1 cellular context compared by ENCODE assay signal in the genomic region with DNA sequence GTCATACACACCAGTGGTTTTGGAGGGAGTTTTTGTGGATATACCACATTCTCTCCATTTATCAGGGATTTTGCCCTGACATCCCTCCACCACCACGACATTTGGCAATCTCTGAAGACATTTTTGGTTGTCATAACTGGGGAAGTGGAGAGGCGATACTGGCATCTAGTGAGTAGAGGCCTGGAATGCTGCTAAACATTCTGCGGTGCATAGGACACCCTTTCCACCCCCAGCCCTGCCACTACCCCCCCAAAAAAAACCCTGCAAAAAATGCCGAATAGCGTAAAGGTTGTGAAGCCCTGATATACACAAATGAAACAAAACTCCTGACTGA.
TF ChIP-seq lines count a peak whose summit lies in the region.

No MANE protein-coding gene starts in this region.

TF ChIP-seq in GM12878, 131 proteins besides CTCF, POLR2A, EP300 and RAD21:
- TF ChIP-seq, protein P1, sequence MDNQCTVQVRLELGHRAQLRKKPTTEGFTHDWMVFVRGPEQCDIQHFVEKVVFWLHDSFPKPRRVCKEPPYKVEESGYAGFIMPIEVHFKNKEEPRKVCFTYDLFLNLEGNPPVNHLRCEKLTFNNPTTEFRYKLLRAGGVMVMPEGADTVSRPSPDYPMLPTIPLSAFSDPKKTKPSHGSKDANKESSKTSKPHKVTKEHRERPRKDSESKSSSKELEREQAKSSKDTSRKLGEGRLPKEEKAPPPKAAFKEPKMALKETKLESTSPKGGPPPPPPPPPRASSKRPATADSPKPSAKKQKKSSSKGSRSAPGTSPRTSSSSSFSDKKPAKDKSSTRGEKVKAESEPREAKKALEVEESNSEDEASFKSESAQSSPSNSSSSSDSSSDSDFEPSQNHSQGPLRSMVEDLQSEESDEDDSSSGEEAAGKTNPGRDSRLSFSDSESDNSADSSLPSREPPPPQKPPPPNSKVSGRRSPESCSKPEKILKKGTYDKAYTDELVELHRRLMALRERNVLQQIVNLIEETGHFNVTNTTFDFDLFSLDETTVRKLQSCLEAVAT (IDR thresholded peaks at IDR 0.05): 0 out of 2 replicates have a peak, but pooled peaks have one; percentile 10
- TF ChIP-seq SMAD1 (IDR thresholded peaks at IDR 0.05; ENCODE audit: low read depth, partially characterized antibody) (no peak), NBN (IDR thresholded peaks at IDR 0.05) (0 out of 2 replicates have a peak, but pooled peaks have one; percentile 5)
